ENCODE assay signal across 8 cellular contexts in the genomic region with DNA sequence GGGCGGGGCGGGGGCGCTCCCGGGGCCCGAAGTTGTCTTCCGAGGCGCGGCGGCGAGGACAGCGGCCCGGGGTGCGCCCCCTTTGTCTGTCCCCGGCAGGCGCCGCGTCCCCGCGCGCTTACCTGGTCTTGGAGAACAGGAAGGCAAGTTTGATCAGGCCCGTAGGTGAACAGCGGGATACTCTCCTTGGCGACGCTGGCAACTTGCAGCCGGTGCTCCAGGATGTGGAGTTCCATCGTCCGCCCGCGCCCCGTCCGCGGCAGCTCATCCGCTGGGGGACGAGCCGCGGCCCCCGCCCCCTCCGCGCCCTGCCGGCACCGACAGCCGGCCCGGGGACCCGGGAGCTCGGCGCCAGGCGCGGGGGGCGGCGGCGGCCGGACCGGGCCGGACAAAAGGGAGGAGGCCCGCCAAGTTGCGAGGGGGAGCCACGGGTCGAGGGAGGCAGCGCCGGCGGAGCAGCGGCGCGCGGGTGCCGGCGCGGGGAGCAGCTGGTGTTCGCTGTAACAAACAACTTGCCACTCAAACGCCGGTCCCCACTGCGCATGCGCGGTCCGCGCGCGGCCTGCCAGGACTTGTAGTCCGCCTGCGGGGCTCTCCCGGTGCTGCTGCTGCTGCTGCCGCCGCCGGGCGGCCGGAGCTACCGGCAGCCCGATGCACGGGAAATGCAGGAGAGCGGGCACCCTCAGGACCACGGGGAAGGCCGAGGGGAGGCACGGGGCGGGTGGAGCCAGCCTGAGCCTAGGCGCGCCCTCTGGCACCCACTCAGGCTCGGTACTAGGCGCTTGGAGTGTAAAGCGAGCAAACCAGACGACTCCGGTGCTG. TPM values are rescaled to one million over a fixed set of nuclear protein-coding genes. Genes with fewer than 3 reads are reported as not detected.
A peak's percentile ranks its signal among the peaks of the same experiment; 100 is the strongest.
DNase-seq lines count a peak whose midpoint lies in the region; TF ChIP-seq lines count a peak whose summit lies in the region.

No MANE protein-coding gene starts in this region.

- H3K9me3 ChIP-seq in neuron (ENCODE audit: low read length): no peaks in the 10 kb centered on the region

- H3K27me3 ChIP-seq in H7 (ENCODE audit: control insufficient read depth, insufficient read depth, low read length): no peaks in the 10 kb centered on the region
- H3K27me3 ChIP-seq in neuron (ENCODE audit: insufficient read depth, low read length): no peaks in the 10 kb centered on the region

- in situ Hi-C loops in G401 (cut with HindIII; ENCODE audit: low sequenced_read_pairs): no loop called here

- H3K4me3 ChIP-seq in H7 (ENCODE audit: insufficient read depth, low read depth, low read length) (peak overlapping the region; percentile 70), neuron (ENCODE audit: low read length) (peak overlapping the region; percentile 91)

- DNase-seq in G401 (ENCODE audit: low spot score) (peak; percentile 94), H7 (peak; percentile 96), M059J (ENCODE audit: low read depth) (peak; percentile 96), foreskin melanocyte (peak; percentile 84), stromal cell of bone marrow (ENCODE audit: low read depth) (peak; percentile 87)
- peak; percentile 98 for DNase-seq in activated gamma-delta T cell treated with anti-CD3 and anti-CD28 coated beads, Interleukin-2, amount 50 U/mL, for 16 hours (ENCODE audit: low read depth)

- H3K4me1 ChIP-seq in neuron (ENCODE audit: insufficient read depth, low read length): peaks cover 16% of the 10 kb centered on the region

- TF ChIP-seq POLR2A in Raji (IDR thresholded peaks at IDR 0.05; ENCODE audit: insufficient read depth, low read depth, low read length): peak; percentile 59

- H2AFZ ChIP-seq in neuron (ENCODE audit: low read depth, low read length): peak overlapping the region; percentile 34

- H3K36me3 ChIP-seq in H7 (replicated peaks; ENCODE audit: control insufficient read depth, insufficient read depth, low read length): no peaks in the 10 kb centered on the region
- no peaks in the 10 kb centered on the region for H3K36me3 ChIP-seq in neuron (ENCODE audit: insufficient read depth, low read length)

RNA-seq across cellular contexts. Expression of gene SPDYE3, which starts 35.6 kb away (rescaled TPM):
- total RNA-seq in G401 (2014; rRNA removed; shearing (Covaris generic)): not detected in 2 replicates
- total RNA-seq in H7 (2014; rRNA removed; shearing (Covaris generic)): not detected in 2 replicates
- total RNA-seq in M059J (2014; rRNA removed; shearing (Covaris generic)): not detected in 2 replicates

RNA-seq across cellular contexts. Expression of gene PVRIG, which starts 52.2 kb away (rescaled TPM):
- not detected in 2 replicates for total RNA-seq in G401 (2014; rRNA removed; shearing (Covaris generic))
- 0.11 TPM in 1 of 2 replicates, not detected in the other for total RNA-seq in H7 (2014; rRNA removed; shearing (Covaris generic))
- not detected in 2 replicates for total RNA-seq in M059J (2014; rRNA removed; shearing (Covaris generic))

Comparison
In these comparisons a context has a peak if more than half of its experiments do, and no peak if none do; other contexts are left out.
1. Peak in every context shown above with its lines: DNase-seq and H3K4me3 ChIP-seq.